22 cellular contexts compared by ENCODE assay signal in the genomic region with DNA sequence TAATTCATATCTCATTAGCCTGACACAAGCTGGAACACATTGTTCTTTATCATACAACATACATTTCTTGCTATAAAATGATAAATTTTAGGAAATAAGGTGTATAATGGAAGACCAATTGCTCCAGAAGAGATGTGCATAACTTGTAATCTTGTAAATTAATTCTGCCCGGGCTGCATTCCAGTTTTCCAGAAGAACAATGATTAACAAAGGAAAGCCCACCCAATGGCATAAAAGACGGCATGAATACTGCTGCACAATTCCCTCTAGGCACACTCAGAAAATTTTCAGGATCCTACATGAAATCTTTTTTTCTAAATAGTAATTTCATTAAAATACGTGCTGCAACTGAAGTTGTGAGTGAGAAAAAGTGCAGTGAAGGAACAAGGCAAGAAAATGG.
"Had no signal": no experiment of that assay in that cellular context is flagged by ENCODE, and none has a peak within 500 bp of the region (broad histone marks: within the 10 kb centered on the region; RNA-seq: fewer than 3 reads in every experiment).

No MANE protein-coding gene starts in this region.

- H3K27ac ChIP-seq: left ventricle myocardium inferior, ovary, right atrium auricular region, right lobe of liver, suprapubic skin, thoracic aorta, tibial artery, upper lobe of right lung had no signal

- H3K9me3 ChIP-seq: left ventricle myocardium inferior, mucosa of descending colon, ovary, right atrium auricular region, right lobe of liver, suprapubic skin, thoracic aorta, tibial artery, upper lobe of right lung had no signal

- H3K4me2 ChIP-seq: smooth muscle cell had no signal

- H3K36me3 ChIP-seq: left ventricle myocardium inferior, ovary, right atrium auricular region, right lobe of liver, suprapubic skin, thoracic aorta, tibial artery, upper lobe of right lung had no signal

- H3K4me3 ChIP-seq: left ventricle myocardium inferior, lung, mucosa of descending colon, ovary, right atrium auricular region, right lobe of liver, smooth muscle cell, suprapubic skin, thoracic aorta, tibial artery, upper lobe of right lung had no signal

- ATAC-seq: left colon; mucosa of descending colon; naive thymus-derived CD4-positive, alpha-beta T cell; natural killer cell treated with Interleukin-12 subunit alpha and Interleukin-12 subunit beta and Interleukin-15 and Interleukin-18, amount 100 ng/mL, for 72 hours; right lobe of liver; stimulated activated naive B cell treated with anti-CD40 and anti-IgM and Interleukin-4, amounts not matched to agents 10 μg/mL and 1 μg/mL and 100 μg/mL, for 72 hours; upper lobe of right lung had no signal

- H3K27me3 ChIP-seq: ovary, right atrium auricular region, right lobe of liver, suprapubic skin, tibial artery, upper lobe of right lung had no signal

- DNase-seq: hypothalamus; immature natural killer cell; kidney; left colon; left ventricle myocardium inferior; midbrain; mucosa of descending colon; naive thymus-derived CD4-positive, alpha-beta T cell; ovary; right lobe of liver; stimulated activated CD4-positive, alpha-beta T cell treated with anti-CD3 and anti-CD28 coated beads, Interleukin-1b, Interleukin-23, amount 100 ng/mL, for 48 hours; stimulated activated CD4-positive, alpha-beta T cell treated with anti-CD3 and anti-CD28 coated beads, Interleukin-2, amount 100 ng/mL, for 48 hours; stimulated activated naive B cell treated with anti-CD40 and anti-IgM and Interleukin-4, amounts not matched to agents 10 μg/mL and 1 μg/mL and 100 μg/mL, for 72 hours; tibial artery; trophoblast cell; upper lobe of right lung had no signal

- H3K4me1 ChIP-seq: upper lobe of right lung had no signal
